13 cellular contexts compared by ENCODE assay signal in genomic region chr16:4514606-4515005, GRCh38. TPM values are rescaled to one million over a fixed set of nuclear protein-coding genes. Genes with fewer than 3 reads are reported as not detected.
A peak's percentile ranks its signal among the peaks of the same experiment; 100 is the strongest.
DNase-seq lines count a peak whose midpoint lies in the region; ATAC-seq, FAIRE-seq and TF ChIP-seq lines count a peak whose summit lies in the region.
"Had no signal": no experiment of that assay in that cellular context is flagged by ENCODE, and none has a peak within 500 bp of the region (broad histone marks: within the 10 kb centered on the region; RNA-seq: fewer than 3 reads in every experiment).

No MANE protein-coding gene starts in this region.

- H2AFZ ChIP-seq in GM23338, result no peak overlapping the region

- H3K27me3 ChIP-seq in GM23338 (ENCODE audit: insufficient read depth) (no peaks in the 10 kb centered on the region), heart right ventricle (no peaks in the 10 kb centered on the region), gastrocnemius medialis (no peaks in the 10 kb centered on the region)

- peaks cover 23% of the 10 kb centered on the region for H3K79me2 ChIP-seq in GM23338 (replicated peaks; ENCODE audit: insufficient read depth)

- no peak overlapping the region for H3K4me3 Mint-ChIP-seq in GM23338
- no peak overlapping the region for H3K4me3 Mint-ChIP-seq in activated CD4-positive, alpha-beta memory T cell treated with anti-CD3 and anti-CD28 coated beads for 36 hours

- H3K9me2 ChIP-seq in GM23338 (ENCODE audit: insufficient read depth), result no peaks in the 10 kb centered on the region

- in situ Hi-C loops in gastrocnemius medialis (cut with MboI; ENCODE audit: low sequenced_read_pairs in 4 of 4), result loop anchor here in 1 of 4 donors (25.0 kb wide), 1 partner anchor 98 kb away; the partner anchor contains the start of genes MGRN1 and UBALD1

- no peak for ATAC-seq in GM23338
- ATAC-seq in heart right ventricle, result peak in 6 of 8 donors; percentile 9 to 39 (median 19)
- no peak for ATAC-seq in gastrocnemius medialis
- no peak for ATAC-seq in GM18517 (IDR thresholded peaks at IDR 0.05; ENCODE audit: unreplicated experiment)
- ATAC-seq: SK-N-SH treated with all-trans-retinoic acid at 6 μM for 48 hours had no signal

- H3K4me3 ChIP-seq in GM23338 (no peak overlapping the region), heart right ventricle (no peak overlapping the region), gastrocnemius medialis (no peak overlapping the region), foreskin fibroblast (ENCODE audit: low read depth in 1 of 2, low read length in 2 of 2) (no peak overlapping the region)

- no peak overlapping the region; the same call in 1 of the 2 replicates for H3K27ac Mint-ChIP-seq in GM23338
- H3K27ac Mint-ChIP-seq in activated CD4-positive, alpha-beta memory T cell treated with anti-CD3 and anti-CD28 coated beads for 36 hours, result peak overlapping the region; percentile 82

- H3K4me1 Mint-ChIP-seq in GM23338, result peaks cover 34% of the 10 kb centered on the region
- H3K4me1 Mint-ChIP-seq in activated CD4-positive, alpha-beta memory T cell treated with anti-CD3 and anti-CD28 coated beads for 36 hours (ENCODE audit: low read depth), result peaks cover 34% of the 10 kb centered on the region

- H3K27me3 Mint-ChIP-seq in GM23338 (ENCODE audit: insufficient read depth, low read depth, poor library complexity), result peaks cover 8% of the 10 kb centered on the region
- H3K27me3 Mint-ChIP-seq in activated CD4-positive, alpha-beta memory T cell treated with anti-CD3 and anti-CD28 coated beads for 36 hours, result no peaks in the 10 kb centered on the region

- peaks cover 26% of the 10 kb centered on the region for H4K20me1 ChIP-seq in GM23338 (replicated peaks; ENCODE audit: insufficient read depth)

- no peak for TF ChIP-seq POLR2A in gastrocnemius medialis (IDR thresholded peaks at IDR 0.05)

- no peak for TF ChIP-seq CTCF in GM23338 (conservative IDR thresholded peaks at IDR 0.05; ENCODE audit: low read depth in 2 of 2)
- TF ChIP-seq CTCF in heart right ventricle (IDR thresholded peaks at IDR 0.05), result no peak
- no peak for TF ChIP-seq CTCF in gastrocnemius medialis (IDR thresholded peaks at IDR 0.05 in 4 of 5, conservative IDR thresholded peaks at IDR 0.05 in 1 of 5)
- no peak for TF ChIP-seq CTCF in foreskin fibroblast (IDR thresholded peaks at IDR 0.05; ENCODE audit: low read depth, low read length)

- FAIRE-seq in frontal cortex (lab: Jason Lieb, UNC), result no peak
- FAIRE-seq: HTR-8/SVneo had no signal

- H3K4me1 ChIP-seq in GM23338 (ENCODE audit: insufficient read depth) (peaks cover 16% of the 10 kb centered on the region), heart right ventricle (peaks cover 26 to 77% (median 63%) of the 10 kb centered on the region in 9 donors), gastrocnemius medialis (peaks cover 11 to 38% of the 10 kb centered on the region in 2 donors)

- no peak for DNase-seq in GM23338 (ENCODE audit: low spot score)
- DNase-seq in activated CD4-positive, alpha-beta memory T cell treated with anti-CD3 and anti-CD28 coated beads for 36 hours, result no peak
- no peak for DNase-seq in heart right ventricle
- DNase-seq in gastrocnemius medialis, result no peak
- DNase-seq in foreskin fibroblast, result no peak
- no peak for DNase-seq in OCI-M1 (lab: John Stamatoyannopoulos, UW)
- DNase-seq in frontal cortex (ENCODE audit: low spot score in 2 of 2), result no peak
- DNase-seq: DND-41, mammary epithelial cell, NCI-H2171 had no signal

- CTCF ChIA-PET in activated CD4-positive, alpha-beta memory T cell treated with anti-CD3 and anti-CD28 coated beads for 36 hours (lab: Charles Lee), result interaction anchor here (0.9 to 1.8 kb wide), 8 partner anchors 8 to 442 kb away, joined by 3 to 14 read pairs (median 6); no protein-coding TSS in a partner anchor

- H3K27ac ChIP-seq in GM23338 (ENCODE audit: low read depth) (0 out of 2 replicates have a peak overlapping the region, but pooled peaks have one; percentile 32), heart right ventricle (peak overlapping the region; percentile 17 to 87 (median 64)), gastrocnemius medialis (peak overlapping the region; percentile 38 to 69 (median 48))

- H3K36me3 ChIP-seq in GM23338 (ENCODE audit: insufficient read depth) (no peaks in the 10 kb centered on the region), heart right ventricle (peaks cover 0 to 46% (median 5%) of the 10 kb centered on the region in 9 donors), gastrocnemius medialis (peaks cover 0 to 38% of the 10 kb centered on the region in 2 donors)

- POLR2A ChIA-PET in activated CD4-positive, alpha-beta memory T cell treated with anti-CD3 and anti-CD28 coated beads for 36 hours (lab: Charles Lee), result interaction anchor here (0.5 to 1.4 kb wide), 4 partner anchors 9 to 192 kb away, joined by 3 to 4 read pairs (median 3); partner anchors contain the start of gene HMOX2

- H3K9me3 ChIP-seq in heart right ventricle (no peaks in the 10 kb centered on the region), gastrocnemius medialis (no peaks in the 10 kb centered on the region)

- no peak overlapping the region for H3K4me2 ChIP-seq in GM23338

- H3K36me3 Mint-ChIP-seq in GM23338 (ENCODE audit: low read depth), result peaks cover 20% of the 10 kb centered on the region
- peaks cover 23% of the 10 kb centered on the region for H3K36me3 Mint-ChIP-seq in activated CD4-positive, alpha-beta memory T cell treated with anti-CD3 and anti-CD28 coated beads for 36 hours

- 38 to 41% methylated on average over 7 of the region's 7 CpGs for WGBS in heart right ventricle, 2 donors

- intact Hi-C loops in activated CD4-positive, alpha-beta memory T cell treated with anti-CD3 and anti-CD28 coated beads for 36 hours (cut with micrococcal nuclease), result no loop called here
- intact Hi-C loops in heart right ventricle (cut with DNase I) (loop anchor here in 5 of 10 donors (2.0 to 10.0 kb wide), 6 partner anchors 33 to 440 kb away; partner anchors contain the start of gene SEC14L5 (in 2 of the 5)), gastrocnemius medialis (cut with DNase I; ENCODE audit: low total_unique reads) (no loop called here)

- no peaks in the 10 kb centered on the region for H3K9me3 Mint-ChIP-seq in GM23338
- H3K9me3 Mint-ChIP-seq in activated CD4-positive, alpha-beta memory T cell treated with anti-CD3 and anti-CD28 coated beads for 36 hours, result no peaks in the 10 kb centered on the region

- H3F3A ChIP-seq in GM23338 (replicated peaks; ENCODE audit: low read depth), result 0 out of 2 replicates have a peak, but pooled peaks cover 7% of the 10 kb centered on the region

TF ChIP-seq in GM23338, 12 proteins besides CTCF, POLR2A, EP300 and RAD21:
- TF ChIP-seq STAT1 (IDR thresholded peaks at IDR 0.05; ENCODE audit: unreplicated experiment), result no peak
- no peak for TF ChIP-seq ZNF331 (CRISPR knock-in tag; IDR thresholded peaks at IDR 0.05; ENCODE audit: low read depth)
- TF ChIP-seq CREB1 (CRISPR knock-in tag; IDR thresholded peaks at IDR 0.05; ENCODE audit: low read depth), result no peak
- TF ChIP-seq EZH2 (IDR thresholded peaks at IDR 0.05; ENCODE audit: low read depth, unreplicated experiment), result no peak

RNA-seq across cellular contexts. Expression of gene CDIP1, which starts 24.0 kb away (rescaled TPM):
- 56.3 and 57.6 TPM in 2 replicates for total RNA-seq in GM23338 (2014; rRNA removed; shearing (Covaris generic))
- 38.2 and 39.2 TPM in 2 replicates for polyA plus RNA-seq in GM23338 (2016; fragmentation: Nextera tagmentation; extraction: Ambion mirVana)
- 10 to 100 TPM; 25.7 to 27.5 TPM for total RNA-seq in activated CD4-positive, alpha-beta memory T cell treated with anti-CD3 and anti-CD28 coated beads for 36 hours
- 10 to 100 TPM; 38.0 to 59.5 (median 47.0) TPM for total RNA-seq in heart right ventricle
- 10 to 100 TPM; 28.2 to 37.5 TPM for polyA plus RNA-seq in heart right ventricle
- 10 to 100 TPM; 23.8 to 34.2 (median 25.4) TPM for total RNA-seq in gastrocnemius medialis
- 9.8 TPM for total RNA-seq in frontal cortex

RNA-seq across cellular contexts. Expression of gene HMOX2, which starts 38.4 kb away (rescaled TPM):
- 30.1 and 33.0 TPM in 2 replicates for total RNA-seq in GM23338 (2014; rRNA removed; shearing (Covaris generic))
- polyA plus RNA-seq in GM23338 (2016; fragmentation: Nextera tagmentation; extraction: Ambion mirVana) (38.1 and 40.9 TPM in 2 replicates), heart right ventricle (100 to 1,000 TPM in 1 of 2 donors, 10 to 100 TPM in 1; 74.3 to 251 TPM)
- 10 to 100 TPM; 69.1 to 76.0 TPM for total RNA-seq in activated CD4-positive, alpha-beta memory T cell treated with anti-CD3 and anti-CD28 coated beads for 36 hours
- total RNA-seq in heart right ventricle (100 to 1,000 TPM in 3 of 10 donors, 10 to 100 TPM in 7; 58.4 to 207 (median 84.8) TPM), gastrocnemius medialis (10 to 100 TPM; 21.7 to 30.0 (median 28.4) TPM), frontal cortex (39.5 TPM)

RNA-seq across cellular contexts. Expression of gene NMRAL1, which starts 40.2 kb away (rescaled TPM):
- total RNA-seq in GM23338 (2014; rRNA removed; shearing (Covaris generic)), result 51.8 and 61.7 TPM in 2 replicates
- polyA plus RNA-seq in GM23338 (2016; fragmentation: Nextera tagmentation; extraction: Ambion mirVana) (50.4 and 50.7 TPM in 2 replicates), heart right ventricle (10 to 100 TPM; 30.7 to 46.5 TPM)
- total RNA-seq in activated CD4-positive, alpha-beta memory T cell treated with anti-CD3 and anti-CD28 coated beads for 36 hours, result 10 to 100 TPM; 50.5 to 55.0 TPM
- total RNA-seq in heart right ventricle (10 to 100 TPM in 9 of 10 donors, 1 to 10 TPM in 1; 9.5 to 36.1 (median 27.4) TPM), gastrocnemius medialis (10 to 100 TPM in 1 of 4 donors, 1 to 10 TPM in 3; 2.7 to 11.0 (median 9.1) TPM), frontal cortex (62.0 TPM)

RNA-seq across cellular contexts. Expression of gene C16orf96, which starts 41.5 kb away (rescaled TPM):
- total RNA-seq in GM23338 (2014; rRNA removed; shearing (Covaris generic)), result 1.2 and 2.2 TPM in 2 replicates
- polyA plus RNA-seq in GM23338 (2016; fragmentation: Nextera tagmentation; extraction: Ambion mirVana), result 0.09 and 0.37 TPM in 2 replicates
- total RNA-seq in activated CD4-positive, alpha-beta memory T cell treated with anti-CD3 and anti-CD28 coated beads for 36 hours, result under 1 TPM; 0.07 to 0.17 TPM
- total RNA-seq in heart right ventricle, result under 1 TPM; 0.06 to 0.21 (median 0.09) TPM
- under 1 TPM in 1 of 2 donors, not detected in 1; 0.01 TPM for polyA plus RNA-seq in heart right ventricle
- under 1 TPM in 2 of 4 donors, not detected in 2; 0.15 to 0.59 TPM for total RNA-seq in gastrocnemius medialis
- 0.41 TPM for total RNA-seq in frontal cortex
- polyA plus RNA-seq: mammary epithelial cell had no signal

Comparison
In these comparisons a context has a peak if more than half of its experiments do, and no peak if none do; other contexts are left out.
1. ATAC-seq: peak in heart right ventricle (6 of 8); none in GM23338 (single experiment), gastrocnemius medialis (0 of 2) and GM18517 (single experiment).
2. Peak in every context shown above with its lines, with median percentiles within 50 percentile points of each other: H3K27ac ChIP-seq.